In the genomic region with DNA sequence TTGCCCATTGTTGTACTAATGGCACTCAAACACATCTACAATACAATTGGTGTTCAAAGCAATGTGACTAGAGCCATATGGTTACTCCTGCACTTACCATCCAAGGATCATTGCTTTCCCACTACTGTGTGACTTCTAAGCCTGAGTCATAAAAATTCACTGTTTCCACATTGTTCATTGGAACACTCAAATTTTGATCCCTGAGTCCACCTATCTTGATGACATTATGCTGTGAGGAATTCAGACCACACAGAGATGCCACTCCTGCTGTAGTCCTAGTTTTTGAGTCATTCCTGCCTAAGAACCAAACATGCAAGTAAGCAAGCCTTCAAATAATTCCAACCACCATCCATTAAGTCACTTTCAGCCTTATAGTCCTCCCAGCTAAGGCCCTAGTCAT, we compare ENCODE assay signal across 20 cellular contexts.
DNase-seq lines count a peak whose midpoint lies in the region; ATAC-seq, FAIRE-seq and TF ChIP-seq lines count a peak whose summit lies in the region.
"Had no signal": no experiment of that assay in that cellular context is flagged by ENCODE, and none has a peak within 500 bp of the region (broad histone marks: within the 10 kb centered on the region; RNA-seq: fewer than 3 reads in every experiment).

No MANE protein-coding gene starts in this region.

- 0 out of 3 replicates have a peak, but pooled peaks cover 4% of the 10 kb centered on the region for H3K4me1 ChIP-seq in A549
- H3K4me1 ChIP-seq: BE2C had no signal

- ATAC-seq in A549, result peak; percentile 82 to 86
- no peak for ATAC-seq in GM19397 (IDR thresholded peaks at IDR 0.05; ENCODE audit: unreplicated experiment)
- no peak for ATAC-seq in GM21529 (IDR thresholded peaks at IDR 0.05; ENCODE audit: unreplicated experiment)
- ATAC-seq: CD8-positive, alpha-beta T cell had no signal

- TF ChIP-seq POLR2A in A549 (IDR thresholded peaks at IDR 0.05; ENCODE audit: low read length), result no peak

- TF ChIP-seq EP300 in A549 (IDR thresholded peaks at IDR 0.05), result no peak

- POLR2A ChIA-PET in A549 (lab: Yijun Ruan, JAX), result no interaction called here

- TF ChIP-seq CTCF in A549 (IDR thresholded peaks at IDR 0.05) (no peak), epithelial cell of esophagus (IDR thresholded peaks at IDR 0.05; ENCODE audit: insufficient read depth, low read depth, low read length, missing control alignments) (no peak), retinal pigment epithelial cell (conservative IDR thresholded peaks at IDR 0.05; ENCODE audit: low read depth, low read length) (no peak)

- H3K9me3 ChIP-seq in A549, result no peaks in the 10 kb centered on the region
- H3K9me3 ChIP-seq: BE2C, HAP-1 had no signal

- no peak overlapping the region for H3K27ac ChIP-seq in A549

- DNase-seq in A549 (ENCODE audit: low read depth in 1 of 2, low spot score in 1 of 2), result peak in 1 of 2 experiments; percentile 64
- peak; percentile 10 for DNase-seq in RCC 7860 (ENCODE audit: low spot score)
- peak; percentile 14 for DNase-seq in epithelial cell of esophagus (ENCODE audit: low read depth)
- DNase-seq in retinal pigment epithelial cell (ENCODE audit: low read depth), result peak; percentile 7
- DNase-seq in T-helper 9 cell, result no peak
- DNase-seq in RPMI8226, result no peak
- DNase-seq: BE2C; CD8-positive, alpha-beta T cell; COR-L47; DMS153; DMS79 treated with DMSO at 0.1 percent for 48 hours; EL had no signal

- peak overlapping the region; percentile 7; the same call in 1 of the 3 replicates for H3K4me2 ChIP-seq in A549

- no peak for FAIRE-seq in A549 (lab: Jason Lieb, UNC)
- FAIRE-seq in RCC 7860 (lab: Jason Lieb, UNC), result no peak
- FAIRE-seq: A204.1, D721Med, G401.6, GM12891, H1 had no signal

- no peak overlapping the region for H3K4me3 ChIP-seq in A549
- H3K4me3 ChIP-seq in epithelial cell of esophagus (ENCODE audit: low read length), result no peak overlapping the region
- H3K4me3 ChIP-seq in retinal pigment epithelial cell (ENCODE audit: low read length), result no peak overlapping the region
- H3K4me3 ChIP-seq: HAP-1 had no signal

- CTCF ChIA-PET in A549 (lab: Yijun Ruan, JAX), result interaction anchor here (0.6 kb wide), 1 partner anchor 433 kb away, joined by 3 read pairs; no protein-coding TSS in a partner anchor

- TF ChIP-seq RAD21 in A549 (conservative IDR thresholded peaks at IDR 0.05 in 1 of 2, IDR thresholded peaks at IDR 0.05 in 1 of 2), result no peak

TF ChIP-seq in A549, 52 proteins besides CTCF, POLR2A, EP300 and RAD21:
- no peak for TF ChIP-seq GATA3 (IDR thresholded peaks at IDR 0.05; ENCODE audit: borderline replicate concordance)
- no peak for TF ChIP-seq ZSCAN20 (CRISPR knock-in tag; IDR thresholded peaks at IDR 0.05)
- no peak for TF ChIP-seq ESRRA (IDR thresholded peaks at IDR 0.05; ENCODE audit: borderline replicate concordance, low read length)
- TF ChIP-seq CBX2 (IDR thresholded peaks at IDR 0.05; ENCODE audit: borderline replicate concordance, low read depth), result no peak
- no peak for TF ChIP-seq PHF8 (IDR thresholded peaks at IDR 0.05; ENCODE audit: borderline replicate concordance, low read depth)
- no peak for TF ChIP-seq HOXB13 (CRISPR knock-in tag; IDR thresholded peaks at IDR 0.05; ENCODE audit: low read depth)
- TF ChIP-seq KDM1A (IDR thresholded peaks at IDR 0.05; ENCODE audit: low read depth), result no peak
- TF ChIP-seq POLR2AphosphoS2 (conservative IDR thresholded peaks at IDR 0.05; ENCODE audit: low read length), result no peak

Comparison
In these comparisons a context has a peak if more than half of its experiments do, and no peak if none do; other contexts are left out.
1. ATAC-seq: peak in A549 (2 of 2); none in GM19397 (single experiment) and GM21529 (single experiment).
2. DNase-seq: peak in RCC 7860 (single experiment), epithelial cell of esophagus (single experiment) and retinal pigment epithelial cell (single experiment); none in T-helper 9 cell (single experiment) and RPMI8226 (single experiment).